9 cellular contexts compared by ENCODE assay signal in the genomic region with DNA sequence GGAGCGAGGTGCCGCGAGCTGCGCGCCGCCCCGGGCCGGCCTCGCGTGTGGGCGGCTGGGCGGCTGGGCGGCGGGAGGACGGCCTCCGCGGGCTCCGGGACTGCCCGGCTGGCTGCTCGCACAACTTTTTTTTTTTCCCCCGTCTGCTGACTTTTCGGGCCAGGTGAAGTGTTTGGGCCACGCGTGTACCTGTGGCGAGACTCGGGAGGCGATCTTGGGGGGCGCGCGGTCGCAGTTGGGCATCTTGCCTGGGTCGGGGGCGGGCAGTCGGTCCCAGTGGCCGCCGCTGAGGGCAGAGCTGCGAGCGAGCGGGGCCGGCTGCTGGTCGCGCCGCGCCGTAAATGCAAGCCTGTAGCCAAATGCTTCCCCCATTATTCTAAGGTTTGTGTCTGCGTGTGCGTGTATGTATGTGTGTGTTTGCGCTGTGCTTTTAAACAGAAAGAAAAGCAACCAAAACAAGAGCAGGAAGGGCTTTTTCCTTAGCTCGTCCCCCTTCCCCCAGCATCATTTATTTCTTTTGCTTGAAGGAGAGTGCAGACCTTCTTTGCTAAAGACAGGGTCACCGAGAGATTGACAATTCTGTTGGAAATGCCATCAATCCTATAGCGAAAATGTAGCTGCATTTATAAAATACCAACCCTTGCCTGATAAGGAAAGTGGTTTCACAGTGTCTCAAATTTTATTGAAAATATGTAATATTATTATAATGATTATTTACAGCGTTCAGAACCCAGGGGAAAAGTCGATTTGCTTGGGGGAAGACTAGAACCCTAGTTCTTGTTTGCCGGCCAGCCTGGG.
DNase-seq lines count a peak whose midpoint lies in the region; ATAC-seq and TF ChIP-seq lines count a peak whose summit lies in the region.
"Had no signal": no experiment of that assay in that cellular context is flagged by ENCODE, and none has a peak within 500 bp of the region (broad histone marks: within the 10 kb centered on the region; RNA-seq: fewer than 3 reads in every experiment).

No MANE protein-coding gene starts in this region.

- peak overlapping the region; percentile 94 for H3K18ac ChIP-seq in neuronal stem cell (ENCODE audit: low read length)

- no peak overlapping the region for H3K27ac Mint-ChIP-seq in CD4-positive, CD25-positive, alpha-beta regulatory T cell

- H3K27ac ChIP-seq in CD4-positive, CD25-positive, alpha-beta regulatory T cell (ENCODE audit: insufficient read depth, low read length, poor library complexity, severe bottlenecking): no peak overlapping the region
- H3K27ac ChIP-seq in neuronal stem cell (replicated peaks; ENCODE audit: low read length): no peak overlapping the region
- H3K27ac ChIP-seq: PC-9 had no signal

- no peaks in the 10 kb centered on the region for H3K36me3 ChIP-seq in CD4-positive, CD25-positive, alpha-beta regulatory T cell (ENCODE audit: control insufficient read depth, insufficient read depth, low read length)
- no peaks in the 10 kb centered on the region for H3K36me3 ChIP-seq in neuronal stem cell (replicated peaks in 1 of 2; ENCODE audit: control insufficient read depth in 2 of 2, insufficient read depth in 2 of 2, low read length in 2 of 2)

- H3K4ac ChIP-seq in neuronal stem cell (ENCODE audit: low read length): no peak overlapping the region

- TF ChIP-seq CTCF in fibroblast of mammary gland (conservative IDR thresholded peaks at IDR 0.05; ENCODE audit: control insufficient read depth, insufficient read depth, low read depth, low read length): no peak

- H3K27me3 ChIP-seq in CD4-positive, CD25-positive, alpha-beta regulatory T cell (ENCODE audit: control insufficient read depth, insufficient read depth, low read length): peaks cover 25% of the 10 kb centered on the region
- peaks cover 15 to 55% (median 54%) of the 10 kb centered on the region in 3 experiments for H3K27me3 ChIP-seq in neuronal stem cell (ENCODE audit: control insufficient read depth in 3 of 3, insufficient read depth in 3 of 3, low read depth in 1 of 3, low read length in 3 of 3)

- peaks cover 0 to 35% (median 15%) of the 10 kb centered on the region in 4 donors for H3K4me1 Mint-ChIP-seq in CD4-positive, CD25-positive, alpha-beta regulatory T cell

- H2BK5ac ChIP-seq in neuronal stem cell (ENCODE audit: low read length): no peak overlapping the region

- H3K9ac ChIP-seq in neuronal stem cell (ENCODE audit: low read depth, low read length, poor library complexity): peak overlapping the region; percentile 88

- peak overlapping the region; percentile 71 for H3K14ac ChIP-seq in neuronal stem cell (ENCODE audit: low read length)

- H3K23ac ChIP-seq in neuronal stem cell (ENCODE audit: low read depth, low read length, poor library complexity): no peak overlapping the region

- peak overlapping the region; percentile 98 for H2AFZ ChIP-seq in neuronal stem cell (ENCODE audit: low read length)
- H2AFZ ChIP-seq: PC-9 had no signal

- DNase-seq in CD4-positive, CD25-positive, alpha-beta regulatory T cell: no peak
- DNase-seq in NCI-H2227 treated with DMSO at 0.1 percent for 48 hours (lab: John Stamatoyannopoulos, UW) (peak; percentile 26), fibroblast of mammary gland (ENCODE audit: low read depth) (peak; percentile 7), neuronal stem cell (ENCODE audit: low spot score) (no peak), DMS153 treated with DMSO at 0.1 percent for 48 hours (lab: John Stamatoyannopoulos, UW; ENCODE audit: unreplicated experiment) (no peak), DMS114 treated with DMSO at 0.1 percent for 48 hours (lab: John Stamatoyannopoulos, UW; ENCODE audit: unreplicated experiment) (no peak), GF-D8 (lab: John Stamatoyannopoulos, UW) (no peak), DMS153 (lab: John Stamatoyannopoulos, UW) (no peak)
- DNase-seq: PC-9 had no signal

- H2BK120ac ChIP-seq in neuronal stem cell (ENCODE audit: low read depth, low read length): no peak overlapping the region

- no peak overlapping the region for H2BK15ac ChIP-seq in neuronal stem cell (ENCODE audit: low read length)

- peak overlapping the region; percentile 97 for H3K4me2 ChIP-seq in neuronal stem cell (ENCODE audit: insufficient read depth, low read length, poor library complexity, severe bottlenecking)
- H3K4me2 ChIP-seq: PC-9 had no signal

- no peak overlapping the region for H4K8ac ChIP-seq in neuronal stem cell (ENCODE audit: low read depth, low read length)

- no peak for ATAC-seq in CD4-positive, CD25-positive, alpha-beta regulatory T cell (ENCODE audit: low read depth in 2 of 2)

- H3K9me3 ChIP-seq in CD4-positive, CD25-positive, alpha-beta regulatory T cell (ENCODE audit: control insufficient read depth in 2 of 2, low read length in 2 of 2): no peaks in the 10 kb centered on the region
- H3K9me3 ChIP-seq in neuronal stem cell (replicated peaks in 1 of 2; ENCODE audit: control insufficient read depth in 2 of 2, insufficient read depth in 1 of 2, low read depth in 1 of 2, low read length in 2 of 2): no peaks in the 10 kb centered on the region

- H3K9me3 Mint-ChIP-seq in CD4-positive, CD25-positive, alpha-beta regulatory T cell: peaks cover 0 to 3% (median 2%) of the 10 kb centered on the region in 7 donors

- no peaks in the 10 kb centered on the region for H3K79me1 ChIP-seq in neuronal stem cell (ENCODE audit: low read depth, low read length)

- peak overlapping the region; percentile 8 to 65 (median 49) for H3K4me3 Mint-ChIP-seq in CD4-positive, CD25-positive, alpha-beta regulatory T cell

- H3K4me1 ChIP-seq in CD4-positive, CD25-positive, alpha-beta regulatory T cell (ENCODE audit: control insufficient read depth, insufficient read depth, low read length, poor library complexity, severe bottlenecking): peaks cover 35% of the 10 kb centered on the region
- peaks cover 9 to 26% of the 10 kb centered on the region in 2 donors for H3K4me1 ChIP-seq in neuronal stem cell (ENCODE audit: control insufficient read depth in 2 of 2, insufficient read depth in 1 of 2, low read depth in 1 of 2, low read length in 2 of 2)

- H3K36me3 Mint-ChIP-seq in CD4-positive, CD25-positive, alpha-beta regulatory T cell: peaks cover 3% of the 10 kb centered on the region

- no peak overlapping the region for H3K4me3 ChIP-seq in CD4-positive, CD25-positive, alpha-beta regulatory T cell (ENCODE audit: low read depth, low read length)
- H3K4me3 ChIP-seq in fibroblast of mammary gland (ENCODE audit: control insufficient read depth, low read depth, low read length) (no peak overlapping the region), neuronal stem cell (ENCODE audit: low read length in 2 of 2) (peak overlapping the region; percentile 68 to 74)
- H3K4me3 ChIP-seq: PC-9 had no signal

- H3K27me3 Mint-ChIP-seq in CD4-positive, CD25-positive, alpha-beta regulatory T cell: peaks cover 74% of the 10 kb centered on the region

- H4K91ac ChIP-seq in neuronal stem cell (ENCODE audit: low read depth, low read length, poor library complexity): no peak overlapping the region

- WGBS in neuronal stem cell (ENCODE audit: extremely low coverage in 2 of 2, insufficient read length in 2 of 2, insufficient replicate concordance in 1 of 2), 2 donors: no CpG with 5 or more reads among the region's 54 CpGs

- H2AK5ac ChIP-seq in neuronal stem cell (ENCODE audit: low read depth, low read length): no peak overlapping the region

- no peak overlapping the region for H2BK12ac ChIP-seq in neuronal stem cell (ENCODE audit: low read length)

Comparison
In these comparisons a context has a peak if more than half of its experiments do, and no peak if none do; other contexts are left out.
1. DNase-seq: peak in NCI-H2227 treated with DMSO at 0.1 percent for 48 hours (single experiment) and fibroblast of mammary gland (single experiment); none in CD4-positive, CD25-positive, alpha-beta regulatory T cell (0 of 3), neuronal stem cell (single experiment), DMS153 treated with DMSO at 0.1 percent for 48 hours (single experiment), DMS114 treated with DMSO at 0.1 percent for 48 hours (single experiment), GF-D8 (single experiment) and DMS153 (single experiment).
2. H3K4me3 ChIP-seq: peak in neuronal stem cell (2 of 2); none in CD4-positive, CD25-positive, alpha-beta regulatory T cell (single experiment) and fibroblast of mammary gland (single experiment).